27 cellular contexts compared by ENCODE assay signal in genomic region chr5:51622161-51622790, GRCh38.
"Had no signal": no experiment of that assay in that cellular context is flagged by ENCODE, and none has a peak within 500 bp of the region (broad histone marks: within the 10 kb centered on the region; RNA-seq: fewer than 3 reads in every experiment).

No MANE protein-coding gene starts in this region.

- H3K27me3 ChIP-seq: brain microvascular endothelial cell, MG63, Peyer's patch had no signal

- H3K4me1 ChIP-seq: Peyer's patch had no signal

- H3K4me2 ChIP-seq: KMS-11 had no signal

- H3K9ac ChIP-seq: KMS-11 had no signal

- H3K4me3 ChIP-seq: cardiac muscle cell, MG63, Peyer's patch had no signal

- H3K36me3 ChIP-seq: brain microvascular endothelial cell, cardiac muscle cell, MG63, Peyer's patch had no signal

- DNase-seq: activated CD4-positive, alpha-beta memory T cell treated with anti-CD3 and anti-CD28 coated beads, Interleukin-2, amount 10 ng/mL, durations not matched to agents 7 days and 5 days; activated CD4-positive, alpha-beta T cell treated with anti-CD3 and anti-CD28 coated beads for 36 hours; activated CD4-positive, alpha-beta T cell treated with anti-CD3 and anti-CD28 coated beads, Interleukin-2, amount 50 U/mL, for 1 hour; activated CD4-positive, CD25-positive, alpha-beta regulatory T cell; activated gamma-delta T cell; activated naive CD4-positive, alpha-beta T cell treated with anti-CD3 and anti-CD28 coated beads for 36 hours; activated T-cell treated with anti-CD3 and anti-CD28 coated beads for 4 hours; activated T-cell treated with anti-CD3 and anti-CD28 coated beads, Interleukin-2, amount 50 U/mL, for 48 hours; amygdala; brain microvascular endothelial cell; MG63; NCI-H1105; NCI-H1436; NCI-H1694 treated with DMSO at 0.1 percent for 48 hours; NCI-H2081; NCI-H2171; NCI-H226; NCI-H526; NK-92 treated with Interleukin-12 subunit alpha and Interleukin-12 subunit beta, amount 100 ng/mL, for 24 hours; OCI-M1; Peyer's patch; SHP77; T-helper 1 cell had no signal

- ATAC-seq: activated CD4-positive, alpha-beta T cell treated with anti-CD3 and anti-CD28 coated beads for 36 hours; activated T-helper 17 cell treated with anti-CD3 and anti-CD28 coated beads, Interleukin-2, amount 50 U/mL, for 72 hours had no signal

- H3K27ac ChIP-seq: brain microvascular endothelial cell, cardiac muscle cell, KMS-11, Peyer's patch, VCaP had no signal

- H3K9me3 ChIP-seq: MG63, Peyer's patch had no signal
